15 cellular contexts compared by ENCODE assay signal in the genomic region with DNA sequence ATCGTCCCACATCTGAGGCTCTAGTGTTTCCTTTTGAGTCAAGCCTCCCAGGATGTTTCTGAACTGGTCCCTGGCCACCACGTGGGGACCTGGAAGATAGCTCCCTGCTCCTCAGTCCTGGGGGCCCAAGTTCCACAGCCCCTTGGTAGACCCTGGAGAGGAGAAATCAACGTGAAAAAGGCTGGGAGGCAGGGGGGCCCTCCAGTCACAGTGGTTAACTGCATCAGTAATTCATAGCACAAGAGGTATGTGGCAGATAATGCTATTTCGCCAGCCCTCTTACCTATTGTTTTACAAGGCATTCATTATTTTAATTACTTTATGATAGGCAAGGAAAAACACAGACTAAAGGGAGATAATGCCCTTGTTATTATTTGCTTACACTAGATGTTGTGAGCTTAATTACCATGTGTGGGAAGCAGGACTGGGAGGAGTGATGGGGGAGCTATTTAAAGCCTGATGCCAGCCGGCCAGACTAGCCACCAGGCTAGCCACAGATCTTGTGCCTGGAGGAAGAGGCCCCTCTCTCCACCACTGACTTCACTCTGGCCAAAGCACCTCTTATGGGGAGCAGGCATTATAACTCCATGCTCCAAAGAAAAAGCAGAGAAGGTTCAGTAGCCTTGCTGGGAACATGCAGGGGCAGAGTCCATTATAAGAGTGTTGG.
DNase-seq lines count a peak whose midpoint lies in the region; ATAC-seq and TF ChIP-seq lines count a peak whose summit lies in the region.
"Had no signal": no experiment of that assay in that cellular context is flagged by ENCODE, and none has a peak within 500 bp of the region (broad histone marks: within the 10 kb centered on the region; RNA-seq: fewer than 3 reads in every experiment).

No MANE protein-coding gene starts in this region.

- no peaks in the 10 kb centered on the region for H3K27me3 ChIP-seq in gastroesophageal sphincter
- H3K27me3 ChIP-seq in smooth muscle cell (ENCODE audit: low read depth): no peaks in the 10 kb centered on the region

- H3K9ac ChIP-seq in smooth muscle cell (ENCODE audit: low read depth): no peak overlapping the region

- H3K4me1 ChIP-seq in HEK293 (ENCODE audit: control insufficient read depth, insufficient read depth, low read length): peaks cover 4% of the 10 kb centered on the region
- H3K4me1 ChIP-seq in gastroesophageal sphincter: peaks cover 9 to 69% (median 19%) of the 10 kb centered on the region in 3 donors
- H3K4me1 ChIP-seq in smooth muscle cell (ENCODE audit: low read depth): peaks cover 12% of the 10 kb centered on the region
- H3K4me1 ChIP-seq: spleen had no signal

- no peaks in the 10 kb centered on the region for H3K4me1 Mint-ChIP-seq in T-helper 17 cell
- H3K4me1 Mint-ChIP-seq: activated CD4-positive, alpha-beta T cell treated with anti-CD3 and anti-CD28 coated beads, Interleukin-2, amount 10 ng/mL, durations not matched to agents 24 days and 14 days; activated T-helper 17 cell treated with anti-CD3 and anti-CD28 coated beads, Interleukin-2, amount 50 U/mL, for 72 hours had no signal

- H3K4me2 ChIP-seq in smooth muscle cell: peak overlapping the region; percentile 38

- H3F3A ChIP-seq in smooth muscle cell (ENCODE audit: low read depth): no peaks in the 10 kb centered on the region

- no peaks in the 10 kb centered on the region for H3K36me3 Mint-ChIP-seq in T-helper 17 cell (ENCODE audit: low read depth)

- peak; percentile 68 for DNase-seq in NCI-H748 (lab: John Stamatoyannopoulos, UW; ENCODE audit: unreplicated experiment)
- no peak for DNase-seq in smooth muscle cell (lab: John Stamatoyannopoulos, UW; ENCODE audit: unreplicated experiment)
- DNase-seq in T-helper 17 cell: no peak
- no peak for DNase-seq in hypothalamus (lab: John Stamatoyannopoulos, UW)
- DNase-seq: activated CD4-positive, alpha-beta T cell treated with anti-CD3 and anti-CD28 coated beads, Interleukin-2, amount 10 ng/mL, durations not matched to agents 24 days and 14 days; foreskin fibroblast; nephron progenitor cell; spleen; stimulated activated CD4-positive, alpha-beta T cell treated with anti-CD3 and anti-CD28 coated beads, Interleukin-4, amount 100 ng/mL, for 4 hours had no signal

- H3K4me3 ChIP-seq in HEK293 (ENCODE audit: low read depth, low read length) (no peak overlapping the region), gastroesophageal sphincter (no peak overlapping the region), smooth muscle cell (no peak overlapping the region)
- H3K4me3 ChIP-seq: K562, spleen had no signal

- no peak for TF ChIP-seq CTCF in HEK293 (tag by site-specific recombination; IDR thresholded peaks at IDR 0.05)
- TF ChIP-seq CTCF in gastroesophageal sphincter (IDR thresholded peaks at IDR 0.05): no peak
- no peak for TF ChIP-seq CTCF in smooth muscle cell (IDR thresholded peaks at IDR 0.05; ENCODE audit: borderline replicate concordance, insufficient read depth, poor library complexity, severe bottlenecking)

- H3K27ac ChIP-seq in HEK293 (ENCODE audit: extremely low read depth, low read depth, low read length) (peak overlapping the region; percentile 42; the same call in 1 of the 2 replicates), gastroesophageal sphincter (peak overlapping the region in 3 of 4 donors; percentile 63 to 76 (median 65)), smooth muscle cell (ENCODE audit: low read depth) (no peak overlapping the region)
- H3K27ac ChIP-seq: spleen had no signal

- TF ChIP-seq EP300 in gastroesophageal sphincter (IDR thresholded peaks at IDR 0.05): no peak

- POLR2A ChIA-PET in HEK293 (lab: Yijun Ruan, JAX): interaction anchor here (1.0 kb wide), 1 partner anchor 10 kb away, joined by 3 read pairs; no protein-coding TSS in a partner anchor

- H3K27ac Mint-ChIP-seq in T-helper 17 cell: no peak overlapping the region
- H3K27ac Mint-ChIP-seq: activated CD4-positive, alpha-beta T cell treated with anti-CD3 and anti-CD28 coated beads, Interleukin-2, amount 10 ng/mL, durations not matched to agents 24 days and 14 days; activated T-helper 17 cell treated with anti-CD3 and anti-CD28 coated beads, Interleukin-2, amount 50 U/mL, for 72 hours; dendritic cell treated with granulocyte-macrophage colony-stimulating factor and Interleukin-4, amounts not matched to agents 40 ng/mL and 50 ng/mL, for 4 days; nephron progenitor cell had no signal

- no peak overlapping the region for H3K4me3 Mint-ChIP-seq in T-helper 17 cell
- H3K4me3 Mint-ChIP-seq: activated CD4-positive, alpha-beta T cell treated with anti-CD3 and anti-CD28 coated beads, Interleukin-2, amount 10 ng/mL, durations not matched to agents 24 days and 14 days; activated T-helper 17 cell treated with anti-CD3 and anti-CD28 coated beads, Interleukin-2, amount 50 U/mL, for 72 hours; dendritic cell treated with granulocyte-macrophage colony-stimulating factor and Interleukin-4, amounts not matched to agents 40 ng/mL and 50 ng/mL, for 4 days; nephron progenitor cell had no signal

- H3K27me3 Mint-ChIP-seq in T-helper 17 cell: peaks cover 25% of the 10 kb centered on the region
- H3K27me3 Mint-ChIP-seq: activated CD4-positive, alpha-beta T cell treated with anti-CD3 and anti-CD28 coated beads, Interleukin-2, amount 10 ng/mL, durations not matched to agents 24 days and 14 days had no signal

- H3K36me3 ChIP-seq in HEK293 (ENCODE audit: control insufficient read depth in 2 of 2, insufficient read depth in 1 of 2, low read length in 2 of 2) (no peaks in the 10 kb centered on the region), gastroesophageal sphincter (peaks cover 0 to 14% of the 10 kb centered on the region in 2 donors), smooth muscle cell (ENCODE audit: low read depth) (no peaks in the 10 kb centered on the region)
- H3K36me3 ChIP-seq: spleen had no signal

- no peaks in the 10 kb centered on the region for H3K79me2 ChIP-seq in smooth muscle cell (ENCODE audit: low read depth)

- no peaks in the 10 kb centered on the region for H3K9me3 ChIP-seq in HEK293 (ENCODE audit: control insufficient read depth, insufficient read depth, low read depth, low read length)
- no peaks in the 10 kb centered on the region for H3K9me3 ChIP-seq in gastroesophageal sphincter
- no peaks in the 10 kb centered on the region for H3K9me3 ChIP-seq in smooth muscle cell (replicated peaks; ENCODE audit: low read depth)
- H3K9me3 ChIP-seq in T-helper 17 cell (ENCODE audit: control insufficient read depth, low read length, poor library complexity, severe bottlenecking): no peaks in the 10 kb centered on the region
- H3K9me3 ChIP-seq: spleen had no signal

- H4K20me1 ChIP-seq in smooth muscle cell (ENCODE audit: low read depth): no peaks in the 10 kb centered on the region

- no peak for TF ChIP-seq POLR2A in gastroesophageal sphincter (IDR thresholded peaks at IDR 0.05)

- ATAC-seq in gastroesophageal sphincter: no peak
- ATAC-seq in T-helper 17 cell: no peak
- no peak for ATAC-seq in HG03175 (IDR thresholded peaks at IDR 0.05; ENCODE audit: unreplicated experiment)
- ATAC-seq: activated T-helper 17 cell treated with anti-CD3 and anti-CD28 coated beads, Interleukin-2, amount 50 U/mL, for 72 hours; K562 had no signal

- WGBS in gastroesophageal sphincter (ENCODE audit: low coverage in 1 of 2), 2 donors: 20 to 60% methylated on average over 1 to 4 of the region's 5 CpGs
- WGBS in smooth muscle cell (ENCODE audit: low lambda C conversion rate): 54% methylated on average over 5 of the region's 5 CpGs

- CTCF ChIA-PET in HEK293 (lab: Yijun Ruan, JAX): interaction anchor here (0.7 to 3.4 kb wide), 3 partner anchors 22 to 234 kb away, joined by 4 to 21 read pairs (median 4); no protein-coding TSS in a partner anchor

- no peak overlapping the region for H2AFZ ChIP-seq in smooth muscle cell (ENCODE audit: low read depth)

TF ChIP-seq in HEK293, 187 proteins besides CTCF, POLR2A, EP300 and RAD21 (continues in another document):
- TF ChIP-seq ZNF24 (tag by site-specific recombination; IDR thresholded peaks at IDR 0.05) (0 out of 2 replicates have a peak, but pooled peaks have one; percentile 48), ZNF341 (tag by site-specific recombination; IDR thresholded peaks at IDR 0.05; ENCODE audit: low read depth) (no peak), ZNF645 (tag by site-specific recombination; IDR thresholded peaks at IDR 0.05) (no peak), ZNF747 (tag by site-specific recombination; IDR thresholded peaks at IDR 0.05) (no peak), ZSCAN5A (tag by site-specific recombination; IDR thresholded peaks at IDR 0.05) (no peak)
- TF ChIP-seq, protein P1, sequence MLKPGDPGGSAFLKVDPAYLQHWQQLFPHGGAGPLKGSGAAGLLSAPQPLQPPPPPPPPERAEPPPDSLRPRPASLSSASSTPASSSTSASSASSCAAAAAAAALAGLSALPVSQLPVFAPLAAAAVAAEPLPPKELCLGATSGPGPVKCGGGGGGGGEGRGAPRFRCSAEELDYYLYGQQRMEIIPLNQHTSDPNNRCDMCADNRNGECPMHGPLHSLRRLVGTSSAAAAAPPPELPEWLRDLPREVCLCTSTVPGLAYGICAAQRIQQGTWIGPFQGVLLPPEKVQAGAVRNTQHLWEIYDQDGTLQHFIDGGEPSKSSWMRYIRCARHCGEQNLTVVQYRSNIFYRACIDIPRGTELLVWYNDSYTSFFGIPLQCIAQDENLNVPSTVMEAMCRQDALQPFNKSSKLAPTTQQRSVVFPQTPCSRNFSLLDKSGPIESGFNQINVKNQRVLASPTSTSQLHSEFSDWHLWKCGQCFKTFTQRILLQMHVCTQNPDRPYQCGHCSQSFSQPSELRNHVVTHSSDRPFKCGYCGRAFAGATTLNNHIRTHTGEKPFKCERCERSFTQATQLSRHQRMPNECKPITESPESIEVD (tag by site-specific recombination; IDR thresholded peaks at IDR 0.05): peak; percentile 56
